ENCODE assay signal across 22 cellular contexts in the genomic region with DNA sequence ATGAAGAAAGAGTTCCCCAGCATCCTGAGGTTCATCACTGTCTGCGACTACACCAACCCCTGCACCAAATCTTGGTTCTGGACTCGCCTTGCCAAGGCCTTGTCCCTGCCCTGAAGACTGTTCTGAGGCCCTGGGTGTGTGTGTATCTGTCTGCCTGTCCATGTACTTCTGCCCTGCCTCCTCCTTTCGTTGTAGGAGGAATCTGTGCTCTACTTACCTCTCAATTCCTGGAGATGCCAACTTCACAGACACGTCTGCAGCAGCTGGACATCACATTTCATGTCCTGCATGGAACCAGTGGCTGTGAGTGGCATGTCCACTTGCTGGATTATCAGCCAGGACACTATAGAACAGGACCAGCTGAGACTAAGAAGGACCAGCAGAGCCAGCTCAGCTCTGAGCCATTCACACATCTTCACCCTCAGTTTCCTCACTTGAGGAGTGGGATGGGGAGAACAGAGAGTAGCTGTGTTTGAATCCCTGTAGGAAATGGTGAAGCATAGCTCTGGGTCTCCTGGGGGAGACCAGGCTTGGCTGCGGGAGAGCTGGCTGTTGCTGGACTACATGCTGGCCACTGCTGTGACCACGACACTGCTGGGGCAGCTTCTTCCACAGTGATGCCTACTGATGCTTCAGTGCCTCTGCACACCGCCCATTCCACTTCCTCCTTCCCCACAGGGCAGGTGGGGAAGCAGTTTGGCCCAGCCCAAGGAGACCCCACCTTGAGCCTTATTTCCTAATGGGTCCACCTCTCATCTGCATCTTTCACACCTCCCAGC. TPM values are rescaled to one million over a fixed set of nuclear protein-coding genes. Genes with fewer than 3 reads are reported as not detected.
DNase-seq lines count a peak whose midpoint lies in the region; ATAC-seq and TF ChIP-seq lines count a peak whose summit lies in the region.
"Had no signal": no experiment of that assay in that cellular context is flagged by ENCODE, and none has a peak within 500 bp of the region (broad histone marks: within the 10 kb centered on the region; RNA-seq: fewer than 3 reads in every experiment).

No MANE protein-coding gene starts in this region.

- peaks cover 13% of the 10 kb centered on the region for H3K36me3 ChIP-seq in CD4-positive, alpha-beta memory T cell (ENCODE audit: insufficient read depth, low read length)
- H3K36me3 ChIP-seq: prostate gland had no signal

- peak overlapping the region; percentile 43 for H3K27ac Mint-ChIP-seq in T-helper 2 cell treated with Interferon-gamma antibody and Interleukin-4, amounts not matched to agents 5 μg/mL and 100 μg/mL, for 36 hours
- H3K27ac Mint-ChIP-seq in CD4-positive, alpha-beta memory T cell = peak overlapping the region in 6 of 7 donors; percentile 9 to 66 (median 60)
- H3K27ac Mint-ChIP-seq in natural killer cell = peak overlapping the region; percentile 55 to 64
- H3K27ac Mint-ChIP-seq: T-helper 1 cell treated with Interleukin-12 subunit alpha and Interleukin-12 subunit beta and Interleukin-4 antibody, amounts not matched to agents 30 μg/mL and 1 μg/mL, for 36 hours had no signal

- H3K9me3 Mint-ChIP-seq in T-helper 2 cell treated with Interferon-gamma antibody and Interleukin-4, amounts not matched to agents 5 μg/mL and 100 μg/mL, for 36 hours = peaks cover 11% of the 10 kb centered on the region
- H3K9me3 Mint-ChIP-seq in CD4-positive, alpha-beta memory T cell = peaks cover 0 to 14% (median 10%) of the 10 kb centered on the region in 8 donors
- peaks cover 2 to 3% of the 10 kb centered on the region in 2 donors for H3K9me3 Mint-ChIP-seq in natural killer cell

- ATAC-seq in natural killer cell = no peak
- ATAC-seq: left lung had no signal

- peaks cover 34% of the 10 kb centered on the region for H3K4me1 ChIP-seq in CD4-positive, alpha-beta memory T cell (ENCODE audit: insufficient read depth, low read length)
- H3K4me1 ChIP-seq: foreskin keratinocyte had no signal

- peaks cover 25% of the 10 kb centered on the region for H3K4me1 Mint-ChIP-seq in T-helper 2 cell treated with Interferon-gamma antibody and Interleukin-4, amounts not matched to agents 5 μg/mL and 100 μg/mL, for 36 hours (ENCODE audit: low read depth)
- peaks cover 24 to 54% (median 38%) of the 10 kb centered on the region in 4 donors for H3K4me1 Mint-ChIP-seq in CD4-positive, alpha-beta memory T cell
- peaks cover 46 to 48% of the 10 kb centered on the region in 2 donors for H3K4me1 Mint-ChIP-seq in natural killer cell

- POLR2A ChIA-PET in CD4-positive, alpha-beta memory T cell (lab: Charles Lee; ENCODE audit: partially characterized antibody) = interaction anchor here (1.6 to 8.4 kb wide), 2 partner anchors 12 to 24 kb away, joined by 6 to 255 read pairs; a partner anchor contains a TSS

- CTCF ChIA-PET in CD4-positive, alpha-beta memory T cell (lab: Charles Lee; ENCODE audit: partially characterized antibody) = interaction anchor here (0.7 to 1.3 kb wide), 2 partner anchors 17 to 23 kb away, joined by 3 read pairs; no protein-coding TSS in a partner anchor

- peak overlapping the region; percentile 67 for H3K4me3 Mint-ChIP-seq in T-helper 2 cell treated with Interferon-gamma antibody and Interleukin-4, amounts not matched to agents 5 μg/mL and 100 μg/mL, for 36 hours
- H3K4me3 Mint-ChIP-seq in CD4-positive, alpha-beta memory T cell = peak overlapping the region in 6 of 8 donors; percentile 1 to 74 (median 42)
- peak overlapping the region; percentile 50 for H3K4me3 Mint-ChIP-seq in natural killer cell
- H3K4me3 Mint-ChIP-seq: T-helper 1 cell treated with Interleukin-12 subunit alpha and Interleukin-12 subunit beta and Interleukin-4 antibody, amounts not matched to agents 30 μg/mL and 1 μg/mL, for 36 hours had no signal

- no peak overlapping the region for H3K27ac ChIP-seq in CD4-positive, alpha-beta memory T cell (ENCODE audit: low read depth, low read length)
- H3K27ac ChIP-seq: 22Rv1, foreskin keratinocyte, prostate gland, suprapubic skin had no signal

- intact Hi-C loops in CD4-positive, alpha-beta memory T cell (cut with micrococcal nuclease) = no loop called here
- intact Hi-C loops in natural killer cell (cut with micrococcal nuclease) = no loop called here

- TF ChIP-seq CTCF in natural killer cell (IDR thresholded peaks at IDR 0.05) = no peak

- H3K36me3 Mint-ChIP-seq in T-helper 2 cell treated with Interferon-gamma antibody and Interleukin-4, amounts not matched to agents 5 μg/mL and 100 μg/mL, for 36 hours (ENCODE audit: low read depth) = peaks cover 29% of the 10 kb centered on the region
- peaks cover 15 to 50% of the 10 kb centered on the region in 2 donors for H3K36me3 Mint-ChIP-seq in CD4-positive, alpha-beta memory T cell
- peaks cover 4% of the 10 kb centered on the region for H3K36me3 Mint-ChIP-seq in natural killer cell

- H3K9me3 ChIP-seq in CD4-positive, alpha-beta memory T cell (ENCODE audit: control insufficient read depth in 1 of 2, low read length in 2 of 2) = peaks cover 0 to 5% of the 10 kb centered on the region in 2 donors
- H3K9me3 ChIP-seq: prostate gland had no signal

- H3K4me3 ChIP-seq in CD4-positive, alpha-beta memory T cell (ENCODE audit: low read length in 2 of 2) = no peak overlapping the region
- H3K4me3 ChIP-seq: prostate gland, suprapubic skin had no signal

- DNase-seq in T-helper 2 cell treated with Interferon-gamma antibody and Interleukin-4, amounts not matched to agents 5 μg/mL and 100 μg/mL, for 36 hours (ENCODE audit: low spot score) = no peak
- DNase-seq in T-helper 2 cell (no peak), ecto neural progenitor cell (ENCODE audit: low spot score) (peak; percentile 16), natural killer cell (no peak), COR-L47 (lab: John Stamatoyannopoulos, UW) (no peak), globus pallidus (ENCODE audit: low spot score) (no peak), hippocampal formation (lab: John Stamatoyannopoulos, UW) (no peak)
- DNase-seq in CD4-positive, alpha-beta memory T cell = no peak
- DNase-seq: GOT3; Kasumi-1; left lung; NCI-H1092 treated with DMSO at 0.1 percent for 48 hours; NCI-H2081 treated with DMSO at 0.1 percent for 48 hours; NCI-H524 treated with DMSO at 0.1 percent for 48 hours; SHP77; small intestine; stimulated activated CD4-positive, alpha-beta T cell treated with anti-CD3 and anti-CD28 coated beads, Interleukin-4, amount 100 ng/mL, for 24 hours had no signal

- H3K27me3 Mint-ChIP-seq in T-helper 2 cell treated with Interferon-gamma antibody and Interleukin-4, amounts not matched to agents 5 μg/mL and 100 μg/mL, for 36 hours (ENCODE audit: low read depth) = peaks cover 9% of the 10 kb centered on the region
- no peaks in the 10 kb centered on the region for H3K27me3 Mint-ChIP-seq in CD4-positive, alpha-beta memory T cell
- H3K27me3 Mint-ChIP-seq in natural killer cell (ENCODE audit: low read depth in 2 of 2) = no peaks in the 10 kb centered on the region

- no peaks in the 10 kb centered on the region for H3K27me3 ChIP-seq in CD4-positive, alpha-beta memory T cell (ENCODE audit: insufficient read depth, low read length)
- H3K27me3 ChIP-seq: foreskin keratinocyte, left lung, suprapubic skin had no signal

RNA-seq across cellular contexts. Expression of a gene that starts 2.9 kb away (rescaled TPM):
- total RNA-seq in CD4-positive, alpha-beta memory T cell = 10 to 100 TPM; 50.5 to 57.4 TPM
- polyA plus RNA-seq in CD4-positive, alpha-beta memory T cell = 100 to 1,000 TPM; 104 to 129 TPM
- 10 to 100 TPM; 60.5 to 71.0 (median 67.7) TPM for total RNA-seq in natural killer cell

RNA-seq across cellular contexts. Expression of a gene that starts 4.4 kb away (rescaled TPM):
- 10 to 100 TPM; 78.7 to 82.8 TPM for total RNA-seq in CD4-positive, alpha-beta memory T cell
- polyA plus RNA-seq in CD4-positive, alpha-beta memory T cell = 10 to 100 TPM; 52.4 to 76.3 TPM
- total RNA-seq in natural killer cell = 100 to 1,000 TPM in 1 of 3 donors, 10 to 100 TPM in 2; 79.4 to 101 (median 93.9) TPM

RNA-seq across cellular contexts. Expression of a gene that starts 24.0 kb away (rescaled TPM):
- 10 to 100 TPM; 39.6 to 43.9 TPM for total RNA-seq in CD4-positive, alpha-beta memory T cell
- 10 to 100 TPM; 13.3 to 18.0 TPM for polyA plus RNA-seq in CD4-positive, alpha-beta memory T cell
- 10 to 100 TPM; 37.2 to 46.1 (median 44.0) TPM for total RNA-seq in natural killer cell
